8 cellular contexts compared by ENCODE assay signal in genomic region chr6:53327017-53327395, GRCh38. TPM values are rescaled to one million over a fixed set of nuclear protein-coding genes. Genes with fewer than 3 reads are reported as not detected.
DNase-seq lines count a peak whose midpoint lies in the region; ATAC-seq and TF ChIP-seq lines count a peak whose summit lies in the region.

No MANE protein-coding gene starts in this region.

- peaks cover 0 to 64% (median 40%) of the 10 kb centered on the region in 12 donors for H3K4me1 ChIP-seq in heart left ventricle

- H3K9me3 ChIP-seq in heart left ventricle, result no peaks in the 10 kb centered on the region

- DNase-seq in HFFc6, result peak; percentile 54
- no peak for DNase-seq in WTC11 (ENCODE audit: low spot score)
- no peak for DNase-seq in heart left ventricle
- DNase-seq in stimulated activated effector memory CD8-positive, alpha-beta T cell treated with anti-CD3 and anti-CD28 coated beads, Interleukin-12 subunit alpha, Interleukin-12 subunit beta, amount 100 ng/mL, for 72 hours (ENCODE audit: low spot score in 2 of 2), result no peak
- no peak for DNase-seq in HK-2 (ENCODE audit: unreplicated experiment)
- no peak for DNase-seq in HPDE6-E6E7 (ENCODE audit: extremely low spot score)

- H3K27me3 ChIP-seq in heart left ventricle, result no peaks in the 10 kb centered on the region

- H3K36me3 ChIP-seq in heart left ventricle, result no peaks in the 10 kb centered on the region

- H3K36me3 Mint-ChIP-seq in HFFc6 (ENCODE audit: low read depth), result no peaks in the 10 kb centered on the region
- H3K36me3 Mint-ChIP-seq in WTC11, result no peaks in the 10 kb centered on the region
- H3K36me3 Mint-ChIP-seq in stimulated activated effector memory CD8-positive, alpha-beta T cell treated with anti-CD3 and anti-CD28 coated beads, Interleukin-12 subunit alpha, Interleukin-12 subunit beta, amount 100 ng/mL, for 72 hours, result peaks cover 41% of the 10 kb centered on the region

- H3K4me3 Mint-ChIP-seq in HFFc6, result peak overlapping the region; percentile 75
- no peak overlapping the region for H3K4me3 Mint-ChIP-seq in WTC11
- no peak overlapping the region for H3K4me3 Mint-ChIP-seq in stimulated activated effector memory CD8-positive, alpha-beta T cell treated with anti-CD3 and anti-CD28 coated beads, Interleukin-12 subunit alpha, Interleukin-12 subunit beta, amount 100 ng/mL, for 72 hours

- POLR2A ChIA-PET in WTC11 (lab: Charles Lee), result no interaction called here

- H3K27ac Mint-ChIP-seq in HFFc6 (peak overlapping the region; percentile 94), WTC11 (peak overlapping the region; percentile 31; the same call in 1 of the 2 replicates)
- H3K27ac Mint-ChIP-seq in stimulated activated effector memory CD8-positive, alpha-beta T cell treated with anti-CD3 and anti-CD28 coated beads, Interleukin-12 subunit alpha, Interleukin-12 subunit beta, amount 100 ng/mL, for 72 hours, result peak overlapping the region; percentile 67

- ATAC-seq in WTC11 (peak; percentile 41), heart left ventricle (peak in 3 of 4 donors; percentile 27 to 45 (median 28)), HG03354 (IDR thresholded peaks at IDR 0.05; ENCODE audit: poor library complexity, severe bottlenecking, unreplicated experiment) (no peak), GM18907 (IDR thresholded peaks at IDR 0.05; ENCODE audit: unreplicated experiment) (no peak)
- no peak for ATAC-seq in stimulated activated effector memory CD8-positive, alpha-beta T cell treated with anti-CD3 and anti-CD28 coated beads, Interleukin-12 subunit alpha, Interleukin-12 subunit beta, amount 100 ng/mL, for 72 hours

- H3K9me3 Mint-ChIP-seq in HFFc6, result no peaks in the 10 kb centered on the region
- no peaks in the 10 kb centered on the region for H3K9me3 Mint-ChIP-seq in WTC11
- no peaks in the 10 kb centered on the region for H3K9me3 Mint-ChIP-seq in stimulated activated effector memory CD8-positive, alpha-beta T cell treated with anti-CD3 and anti-CD28 coated beads, Interleukin-12 subunit alpha, Interleukin-12 subunit beta, amount 100 ng/mL, for 72 hours

- H3K4me3 ChIP-seq in heart left ventricle, result no peak overlapping the region

- H3K4me1 Mint-ChIP-seq in HFFc6 (ENCODE audit: low read depth), result peaks cover 61% of the 10 kb centered on the region
- peaks cover 51% of the 10 kb centered on the region for H3K4me1 Mint-ChIP-seq in WTC11
- H3K4me1 Mint-ChIP-seq in stimulated activated effector memory CD8-positive, alpha-beta T cell treated with anti-CD3 and anti-CD28 coated beads, Interleukin-12 subunit alpha, Interleukin-12 subunit beta, amount 100 ng/mL, for 72 hours, result peaks cover 76% of the 10 kb centered on the region

- CTCF ChIA-PET in WTC11 (lab: Charles Lee), result interaction anchor here (1.5 kb wide), 1 partner anchor 9 kb away, joined by 3 read pairs; no protein-coding TSS in a partner anchor

- no peak for TF ChIP-seq POLR2A in heart left ventricle (IDR thresholded peaks at IDR 0.05)

- H3K27me3 Mint-ChIP-seq in HFFc6 (ENCODE audit: insufficient read depth), result peaks cover 2% of the 10 kb centered on the region; the same call in 1 of the 2 replicates
- H3K27me3 Mint-ChIP-seq in WTC11 (ENCODE audit: low read depth), result no peaks in the 10 kb centered on the region

- peak overlapping the region in 11 of 12 donors; percentile 29 to 82 (median 63) for H3K27ac ChIP-seq in heart left ventricle

- TF ChIP-seq CTCF in HFFc6 (IDR thresholded peaks at IDR 0.05) (no peak), WTC11 (IDR thresholded peaks at IDR 0.05) (no peak), heart left ventricle (IDR thresholded peaks at IDR 0.05) (no peak)

- intact Hi-C loops in heart left ventricle (cut with DNase I), result no loop called here

TF ChIP-seq in WTC11, 78 proteins besides CTCF, POLR2A, EP300 and RAD21:
- TF ChIP-seq USF1 (CRISPR knock-in tag; IDR thresholded peaks at IDR 0.05) (no peak), E2F5 (CRISPR knock-in tag; IDR thresholded peaks at IDR 0.05) (no peak), TCF7 (CRISPR knock-in tag; IDR thresholded peaks at IDR 0.05; ENCODE audit: low read depth) (no peak), GRHL2 (CRISPR knock-in tag; IDR thresholded peaks at IDR 0.05; ENCODE audit: insufficient replicate concordance, severe bottlenecking) (no peak), ELF4 (CRISPR knock-in tag; IDR thresholded peaks at IDR 0.05; ENCODE audit: low read depth) (no peak), ZNF396 (CRISPR knock-in tag; IDR thresholded peaks at IDR 0.05; ENCODE audit: borderline replicate concordance) (no peak), TEAD4 (CRISPR knock-in tag; IDR thresholded peaks at IDR 0.05) (no peak), CREM (CRISPR knock-in tag; IDR thresholded peaks at IDR 0.05) (no peak), STAT6 (CRISPR knock-in tag; conservative IDR thresholded peaks at IDR 0.05; ENCODE audit: low read depth) (no peak), NFE2L1 (CRISPR knock-in tag; IDR thresholded peaks at IDR 0.05) (no peak), NR3C1 (CRISPR knock-in tag; conservative IDR thresholded peaks at IDR 0.05; ENCODE audit: low read depth) (no peak), GTF2I (CRISPR knock-in tag; conservative IDR thresholded peaks at IDR 0.05) (no peak)

RNA-seq across cellular contexts. Expression of gene ELOVL5, which starts 21.7 kb away (rescaled TPM):
- 100 to 1,000 TPM in 2 of 6 experiments, 10 to 100 TPM in 4; 82.0 to 104 (median 89.1) TPM for total RNA-seq in HFFc6 (2021; fragmentation: NEBNext Ultra II Directional; extraction: Animal tissue kit (Norgen Biotek cat#: 25700))
- 122 to 139 TPM (median 137 TPM) in 3 replicates for total RNA-seq in WTC11 (2021)
- 10 to 100 TPM; 17.3 to 47.9 (median 29.3) TPM for total RNA-seq in heart left ventricle
- polyA plus RNA-seq in heart left ventricle, result 10 to 100 TPM in 1 of 2 donors, 1 to 10 TPM in 1; 9.6 to 46.9 TPM

Comparison
In these comparisons a context has a peak if more than half of its experiments do, and no peak if none do; other contexts are left out.
1. H3K27ac Mint-ChIP-seq: peak in every context shown above with its lines; median percentile 94 in HFFc6; 67 in stimulated activated effector memory CD8-positive, alpha-beta T cell treated with anti-CD3 and anti-CD28 coated beads, Interleukin-12 subunit alpha, Interleukin-12 subunit beta, amount 100 ng/mL, for 72 hours; 31 in WTC11.
2. ATAC-seq: peak in WTC11 (single experiment) and heart left ventricle (3 of 4); none in stimulated activated effector memory CD8-positive, alpha-beta T cell treated with anti-CD3 and anti-CD28 coated beads, Interleukin-12 subunit alpha, Interleukin-12 subunit beta, amount 100 ng/mL, for 72 hours (single experiment), HG03354 (single experiment) and GM18907 (single experiment).